9 cellular contexts compared by ENCODE assay signal in genomic region chr10:60032723-60033122, GRCh38.
DNase-seq lines count a peak whose midpoint lies in the region; ATAC-seq and TF ChIP-seq lines count a peak whose summit lies in the region.
"Had no signal": no experiment of that assay in that cellular context is flagged by ENCODE, and none has a peak within 500 bp of the region (broad histone marks: within the 10 kb centered on the region; RNA-seq: fewer than 3 reads in every experiment).

No MANE protein-coding gene starts in this region.

- H3K4me3 ChIP-seq in prostate gland: no peak overlapping the region

- no peaks in the 10 kb centered on the region for H3K27me3 Mint-ChIP-seq in activated CD8-positive, alpha-beta T cell treated with anti-CD3 and anti-CD28 coated beads for 36 hours
- H3K27me3 Mint-ChIP-seq in activated T-helper 1 cell treated with anti-CD3 and anti-CD28 coated beads, Interleukin-12 subunit alpha, Interleukin-12 subunit beta, Interleukin-2, Interleukin-4 antibody, amounts not matched to agents 30 ng/mL and 10 ng/mL and 1 ng/mL, durations not matched to agents 14 hours and 24 hours and 36 hours (ENCODE audit: insufficient read depth): no peaks in the 10 kb centered on the region

- peaks cover 4% of the 10 kb centered on the region for H3K4me1 Mint-ChIP-seq in activated CD8-positive, alpha-beta T cell treated with anti-CD3 and anti-CD28 coated beads for 36 hours (ENCODE audit: low read depth)
- peaks cover 5% of the 10 kb centered on the region for H3K4me1 Mint-ChIP-seq in activated T-helper 1 cell treated with anti-CD3 and anti-CD28 coated beads, Interleukin-12 subunit alpha, Interleukin-12 subunit beta, Interleukin-2, Interleukin-4 antibody, amounts not matched to agents 30 ng/mL and 10 ng/mL and 1 ng/mL, durations not matched to agents 14 hours and 24 hours and 36 hours (ENCODE audit: low read depth)

- no peaks in the 10 kb centered on the region for H3K36me3 Mint-ChIP-seq in activated CD8-positive, alpha-beta T cell treated with anti-CD3 and anti-CD28 coated beads for 36 hours (ENCODE audit: low read depth)
- peaks cover 9% of the 10 kb centered on the region for H3K36me3 Mint-ChIP-seq in activated T-helper 1 cell treated with anti-CD3 and anti-CD28 coated beads, Interleukin-12 subunit alpha, Interleukin-12 subunit beta, Interleukin-2, Interleukin-4 antibody, amounts not matched to agents 30 ng/mL and 10 ng/mL and 1 ng/mL, durations not matched to agents 14 hours and 24 hours and 36 hours (ENCODE audit: low read depth)

- ATAC-seq in HG02870 (IDR thresholded peaks at IDR 0.05; ENCODE audit: unreplicated experiment) (peak; percentile 57), foreskin keratinocyte (peak; percentile 79)
- ATAC-seq in activated CD8-positive, alpha-beta T cell treated with anti-CD3 and anti-CD28 coated beads for 36 hours: peak; percentile 76

- H3K9me3 Mint-ChIP-seq in activated CD8-positive, alpha-beta T cell treated with anti-CD3 and anti-CD28 coated beads for 36 hours: no peaks in the 10 kb centered on the region
- H3K9me3 Mint-ChIP-seq in activated T-helper 1 cell treated with anti-CD3 and anti-CD28 coated beads, Interleukin-12 subunit alpha, Interleukin-12 subunit beta, Interleukin-2, Interleukin-4 antibody, amounts not matched to agents 30 ng/mL and 10 ng/mL and 1 ng/mL, durations not matched to agents 14 hours and 24 hours and 36 hours: no peaks in the 10 kb centered on the region

- peak; percentile 55 for TF ChIP-seq CTCF in activated CD8-positive, alpha-beta T cell treated with anti-CD3 and anti-CD28 coated beads for 36 hours (IDR thresholded peaks at IDR 0.05)
- peak; percentile 91 for TF ChIP-seq CTCF in foreskin keratinocyte (conservative IDR thresholded peaks at IDR 0.05)
- peak; percentile 24 to 75 (median 67) for TF ChIP-seq CTCF in prostate gland (IDR thresholded peaks at IDR 0.05)

- H3K36me3 ChIP-seq in prostate gland: no peaks in the 10 kb centered on the region

- intact Hi-C loops in activated CD8-positive, alpha-beta T cell treated with anti-CD3 and anti-CD28 coated beads for 36 hours (cut with micrococcal nuclease): loop anchor here (1.0 to 10.0 kb wide), 2 partner anchors 208 to 406 kb away; no protein-coding TSS in a partner anchor
- intact Hi-C loops in prostate gland (cut with DNase I): loop anchor here (5.0 kb wide), 1 partner anchor 40 kb away; no protein-coding TSS in a partner anchor
- intact Hi-C loops in activated T-helper 1 cell treated with anti-CD3 and anti-CD28 coated beads, Interleukin-12 subunit alpha, Interleukin-12 subunit beta, Interleukin-2, Interleukin-4 antibody, amounts not matched to agents 30 ng/mL and 10 ng/mL and 1 ng/mL, durations not matched to agents 14 hours and 24 hours and 36 hours (cut with micrococcal nuclease): loop anchor here (1.0 to 10.0 kb wide), 8 partner anchors 125 to 1250 kb away; no protein-coding TSS in a partner anchor

- no peak overlapping the region for H3K27ac Mint-ChIP-seq in activated CD8-positive, alpha-beta T cell treated with anti-CD3 and anti-CD28 coated beads for 36 hours
- H3K27ac Mint-ChIP-seq in activated T-helper 1 cell treated with anti-CD3 and anti-CD28 coated beads, Interleukin-12 subunit alpha, Interleukin-12 subunit beta, Interleukin-2, Interleukin-4 antibody, amounts not matched to agents 30 ng/mL and 10 ng/mL and 1 ng/mL, durations not matched to agents 14 hours and 24 hours and 36 hours: no peak overlapping the region

- no peak overlapping the region for H3K4me3 Mint-ChIP-seq in activated CD8-positive, alpha-beta T cell treated with anti-CD3 and anti-CD28 coated beads for 36 hours
- H3K4me3 Mint-ChIP-seq in activated T-helper 1 cell treated with anti-CD3 and anti-CD28 coated beads, Interleukin-12 subunit alpha, Interleukin-12 subunit beta, Interleukin-2, Interleukin-4 antibody, amounts not matched to agents 30 ng/mL and 10 ng/mL and 1 ng/mL, durations not matched to agents 14 hours and 24 hours and 36 hours: no peak overlapping the region

- H3K9me3 ChIP-seq in prostate gland: no peaks in the 10 kb centered on the region

- CTCF ChIA-PET in activated CD8-positive, alpha-beta T cell treated with anti-CD3 and anti-CD28 coated beads for 36 hours (lab: Charles Lee): interaction anchor here (1.2 kb wide), 1 partner anchor 407 kb away, joined by 11 read pairs; no protein-coding TSS in a partner anchor

- POLR2A ChIA-PET in activated CD8-positive, alpha-beta T cell treated with anti-CD3 and anti-CD28 coated beads for 36 hours (lab: Charles Lee): interaction anchor here (0.6 kb wide), 1 partner anchor 61 kb away, joined by 3 read pairs; no protein-coding TSS in a partner anchor

- no peak overlapping the region for H3K27ac ChIP-seq in foreskin keratinocyte
- H3K27ac ChIP-seq in prostate gland: no peak overlapping the region
- H3K27ac ChIP-seq: epithelial cell of prostate had no signal

- no peak for TF ChIP-seq POLR2A in prostate gland (IDR thresholded peaks at IDR 0.05)

- DNase-seq in activated naive CD4-positive, alpha-beta T cell treated with Interleukin-2 at 50 U/mL for 16 hours: peak; percentile 30
- DNase-seq in activated naive CD4-positive, alpha-beta T cell (lab: John Stamatoyannopoulos, UW): no peak
- DNase-seq in NCI-H226 (peak; percentile 19), foreskin keratinocyte (peak; percentile 32 to 59), prostate gland (ENCODE audit: low spot score) (peak; percentile 71)
- DNase-seq in activated CD8-positive, alpha-beta T cell treated with anti-CD3 and anti-CD28 coated beads for 36 hours: peak; percentile 77
- DNase-seq in activated T-helper 1 cell treated with anti-CD3 and anti-CD28 coated beads, Interleukin-12 subunit alpha, Interleukin-12 subunit beta, Interleukin-2, Interleukin-4 antibody, amounts not matched to agents 30 ng/mL and 10 ng/mL and 1 ng/mL, durations not matched to agents 14 hours and 24 hours and 36 hours (ENCODE audit: low spot score): no peak

- no peaks in the 10 kb centered on the region for H3K27me3 ChIP-seq in foreskin keratinocyte
- H3K27me3 ChIP-seq in prostate gland (replicated peaks; ENCODE audit: insufficient read depth): no peaks in the 10 kb centered on the region

- 11% methylated on average over 1 of the region's 1 CpG for WGBS in prostate gland

- H3K4me1 ChIP-seq in foreskin keratinocyte (no peaks in the 10 kb centered on the region), prostate gland (replicated peaks) (no peaks in the 10 kb centered on the region)

Comparison
In these comparisons a context has a peak if more than half of its experiments do, and no peak if none do; other contexts are left out.
1. DNase-seq: peak in activated naive CD4-positive, alpha-beta T cell treated with Interleukin-2 at 50 U/mL for 16 hours (single experiment), NCI-H226 (single experiment), activated CD8-positive, alpha-beta T cell treated with anti-CD3 and anti-CD28 coated beads for 36 hours (single experiment), foreskin keratinocyte (2 of 2) and prostate gland (single experiment); none in activated naive CD4-positive, alpha-beta T cell (0 of 4) and activated T-helper 1 cell treated with anti-CD3 and anti-CD28 coated beads, Interleukin-12 subunit alpha, Interleukin-12 subunit beta, Interleukin-2, Interleukin-4 antibody, amounts not matched to agents 30 ng/mL and 10 ng/mL and 1 ng/mL, durations not matched to agents 14 hours and 24 hours and 36 hours (single experiment).
2. Peak in every context shown above with its lines, with median percentiles within 50 percentile points of each other: ATAC-seq and CTCF ChIP-seq.